Comparison of ENCODE assay signal across 8 cellular contexts in the genomic region with DNA sequence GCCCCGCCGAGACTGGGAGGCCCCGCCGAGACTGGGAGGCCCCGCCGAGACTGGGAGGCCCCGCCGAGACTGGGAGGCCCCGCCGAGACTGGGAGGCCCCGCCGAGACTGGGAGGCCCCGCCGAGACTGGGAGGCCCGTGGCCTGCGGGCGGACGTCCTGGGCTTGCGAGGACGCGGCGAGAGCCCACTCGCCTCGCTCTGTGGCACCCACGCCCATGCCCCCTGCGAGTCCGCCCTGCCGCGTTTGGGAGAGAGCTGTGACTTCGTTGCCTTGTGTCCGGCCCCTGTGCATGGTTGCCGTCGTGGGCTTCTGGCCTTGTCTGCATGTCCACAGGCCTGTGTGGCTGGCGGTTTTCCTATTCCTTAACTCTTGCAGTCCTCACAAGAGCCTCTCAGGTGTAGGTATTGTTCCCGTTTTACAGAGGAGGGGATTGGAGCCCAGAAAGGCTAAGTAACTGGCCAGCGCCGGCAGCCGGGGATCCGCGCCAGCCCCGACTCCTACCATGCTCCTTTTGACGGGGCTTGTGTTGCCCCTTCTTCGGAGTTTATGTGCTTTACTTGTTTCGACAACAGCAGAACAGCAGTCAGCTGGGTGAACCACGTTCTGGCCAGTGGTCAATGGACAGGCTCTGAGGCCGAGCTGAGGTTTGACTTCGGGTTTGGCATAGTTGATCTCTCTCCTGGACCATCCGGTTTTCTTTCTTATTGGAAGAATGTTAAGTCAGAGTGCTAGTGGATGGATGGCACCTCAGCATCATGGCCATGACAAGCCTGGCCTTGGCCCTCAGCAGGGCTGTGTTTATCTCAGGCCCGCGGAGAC. TPM values are rescaled to one million over a fixed set of nuclear protein-coding genes. Genes with fewer than 3 reads are reported as not detected.
DNase-seq lines count a peak whose midpoint lies in the region; ATAC-seq, FAIRE-seq and TF ChIP-seq lines count a peak whose summit lies in the region.

No MANE protein-coding gene starts in this region.

- intact Hi-C loops in Panc1 (cut with micrococcal nuclease; ENCODE audit: unreplicated experiment): no loop called here
- intact Hi-C loops in esophagus squamous epithelium (cut with DNase I): loop anchor here (5.0 kb wide), 1 partner anchor 35 kb away; no protein-coding TSS in a partner anchor
- intact Hi-C loops in pancreas (cut with DNase I): no loop called here

- no peaks in the 10 kb centered on the region for H3K9me3 ChIP-seq in ES-I3 (ENCODE audit: control insufficient read depth, insufficient read depth, low read length)
- no peaks in the 10 kb centered on the region for H3K9me3 ChIP-seq in Panc1 (ENCODE audit: control insufficient read depth, insufficient read depth, low read depth, low read length)
- H3K9me3 ChIP-seq in esophagus squamous epithelium: no peaks in the 10 kb centered on the region
- H3K9me3 ChIP-seq in pancreas: no peaks in the 10 kb centered on the region

- POLR2A ChIA-PET in Panc1 (lab: Charles Lee): interaction anchor here (0.7 kb wide), 1 partner anchor 74 kb away, joined by 3 read pairs; no protein-coding TSS in a partner anchor

- WGBS in esophagus squamous epithelium, 2 donors: 10 to 16% methylated on average over 12 to 16 of the region's 50 CpGs
- WGBS in pancreas, 2 donors: 1% methylated on average over 38 to 48 of the region's 50 CpGs

- peaks cover 4% of the 10 kb centered on the region for H3K36me3 ChIP-seq in ES-I3 (ENCODE audit: insufficient read depth, low read length)
- peaks cover 8% of the 10 kb centered on the region; the same call in 1 of the 2 replicates for H3K36me3 ChIP-seq in Panc1 (ENCODE audit: control insufficient read depth, insufficient read depth, low read length)
- peaks cover 0 to 9% (median 4%) of the 10 kb centered on the region in 3 donors for H3K36me3 ChIP-seq in esophagus squamous epithelium
- no peaks in the 10 kb centered on the region for H3K36me3 ChIP-seq in pancreas

- peak overlapping the region; percentile 95 for H3K27ac ChIP-seq in Panc1 (ENCODE audit: low read length)
- peak overlapping the region; percentile 94 to 99 (median 96) for H3K27ac ChIP-seq in esophagus squamous epithelium
- H3K27ac ChIP-seq in pancreas: peak overlapping the region in 3 of 4 donors; percentile 25 to 99 (median 47)

- no peak for DNase-seq in Panc1 (ENCODE audit: low read depth, low spot score)
- DNase-seq in esophagus squamous epithelium (lab: John Stamatoyannopoulos, UW): no peak
- DNase-seq in pancreas: peak in 4 of 6 donors; percentile 48 to 82 (median 62)
- DNase-seq in SW480 (ENCODE audit: low spot score): no peak
- DNase-seq in activated CD4-positive, CD25-positive, alpha-beta regulatory T cell (lab: John Stamatoyannopoulos, UW): no peak
- no peak for DNase-seq in kidney glomerular epithelial cell (lab: John Stamatoyannopoulos, UW)
- DNase-seq in iPS-NIHi11 (ENCODE audit: low spot score): no peak

- no peak for TF ChIP-seq POLR2A in esophagus squamous epithelium (IDR thresholded peaks at IDR 0.05)

- CTCF ChIA-PET in Panc1 (lab: Charles Lee): no interaction called here

- ATAC-seq in Panc1: no peak
- ATAC-seq in pancreas: no peak

- peak overlapping the region; percentile 60 for H3K9ac ChIP-seq in ES-I3 (ENCODE audit: low read depth, low read length)

- H3K4me1 ChIP-seq in ES-I3 (ENCODE audit: insufficient read depth, low read length) (peaks cover 11% of the 10 kb centered on the region), Panc1 (ENCODE audit: control insufficient read depth, insufficient read depth, low read length) (peaks cover 35% of the 10 kb centered on the region), esophagus squamous epithelium (peaks cover 41 to 64% (median 43%) of the 10 kb centered on the region in 3 donors), pancreas (peaks cover 22 to 33% (median 28%) of the 10 kb centered on the region in 3 donors)

- no TSS peak for BruUV-seq in Panc1 (replicated peaks; lab: Mats Ljungman, UMichigan)

- H3K27me3 ChIP-seq in Panc1 (ENCODE audit: control insufficient read depth, insufficient read depth, low read length) (no peaks in the 10 kb centered on the region), esophagus squamous epithelium (peaks cover 0 to 9% (median 0%) of the 10 kb centered on the region in 4 donors), pancreas (no peaks in the 10 kb centered on the region)

- TF ChIP-seq CTCF in Panc1 (IDR thresholded peaks at IDR 0.05): no peak
- TF ChIP-seq CTCF in esophagus squamous epithelium (IDR thresholded peaks at IDR 0.05): no peak
- no peak for TF ChIP-seq CTCF in pancreas (IDR thresholded peaks at IDR 0.05)

- FAIRE-seq in pancreas (lab: Jason Lieb, UNC): no peak

- in situ Hi-C loops in Panc1 (cut with HindIII; ENCODE audit: low pct_unique_long_range_greater_than_20kb, low sequenced_read_pairs): no loop called here

- H3K4me3 ChIP-seq in Panc1 (ENCODE audit: low read depth in 2 of 2, low read length in 2 of 2) (peak overlapping the region; percentile 82 to 96), esophagus squamous epithelium (peak overlapping the region; percentile 73 to 97 (median 82)), pancreas (peak overlapping the region; percentile 64 to 81 (median 78))

RNA-seq across cellular contexts. Expression of a gene that starts 0.7 kb away (rescaled TPM):
- total RNA-seq in Panc1 (2021; ENCODE audit: unreplicated experiment): 90.6 TPM
- polyA plus RNA-seq in Panc1 (2012; ENCODE audit: insufficient read length): 83.1 TPM
- total RNA-seq in esophagus squamous epithelium: 10 to 100 TPM; 11.7 to 30.6 (median 24.2) TPM
- total RNA-seq in pancreas: 10 to 100 TPM; 11.2 to 17.2 (median 13.1) TPM
- polyA plus RNA-seq in pancreas: 10 to 100 TPM; 15.6 to 39.3 TPM

RNA-seq across cellular contexts. Expression of a gene that starts 16.2 kb away (rescaled TPM):
- 81.8 TPM for total RNA-seq in Panc1 (2021; ENCODE audit: unreplicated experiment)
- polyA plus RNA-seq in Panc1 (2012; ENCODE audit: insufficient read length): 144 TPM
- 10 to 100 TPM; 35.7 to 54.0 (median 44.4) TPM for total RNA-seq in esophagus squamous epithelium
- total RNA-seq in pancreas: 10 to 100 TPM; 17.6 to 35.7 (median 27.9) TPM
- 100 to 1,000 TPM; 171 to 253 TPM for polyA plus RNA-seq in pancreas

RNA-seq across cellular contexts. Expression of a gene that starts 16.5 kb away (rescaled TPM):
- total RNA-seq in Panc1 (2021; ENCODE audit: unreplicated experiment): 21.8 TPM
- polyA plus RNA-seq in Panc1 (2012; ENCODE audit: insufficient read length): 44.2 TPM
- 1 to 10 TPM; 2.1 to 4.6 (median 3.8) TPM for total RNA-seq in esophagus squamous epithelium
- 1 to 10 TPM; 2.7 to 6.9 (median 5.6) TPM for total RNA-seq in pancreas
- polyA plus RNA-seq in pancreas: 10 to 100 TPM; 10.4 to 24.2 TPM

RNA-seq across cellular contexts. Expression of a gene that starts 38.7 kb away (rescaled TPM):
- total RNA-seq in Panc1 (2021; ENCODE audit: unreplicated experiment) (23.9 TPM), esophagus squamous epithelium (10 to 100 TPM; 16.9 to 26.3 (median 20.2) TPM), pancreas (10 to 100 TPM in 2 of 6 donors, 1 to 10 TPM in 4; 4.0 to 30.0 (median 9.1) TPM)
- polyA plus RNA-seq in Panc1 (2012; ENCODE audit: insufficient read length): 24.1 TPM
- 10 to 100 TPM; 33.4 to 36.6 TPM for polyA plus RNA-seq in pancreas

RNA-seq across cellular contexts. Expression of a gene that starts 39.7 kb away (rescaled TPM):
- total RNA-seq in Panc1 (2021; ENCODE audit: unreplicated experiment): 9.8 TPM
- polyA plus RNA-seq in Panc1 (2012; ENCODE audit: insufficient read length): 13.3 TPM
- 1 to 10 TPM in 2 of 4 donors, under 1 TPM in 2; 0.35 to 2.3 (median 1.2) TPM for total RNA-seq in esophagus squamous epithelium
- 1 to 10 TPM in 5 of 6 donors, under 1 TPM in 1; 0.98 to 2.0 (median 1.6) TPM for total RNA-seq in pancreas
- polyA plus RNA-seq in pancreas: 1 to 10 TPM; 5.4 to 7.3 TPM

Comparison
In these comparisons a context has a peak if more than half of its experiments do, and no peak if none do; other contexts are left out.
1. DNase-seq: peak in pancreas (4 of 6); none in Panc1 (single experiment), esophagus squamous epithelium (single experiment), SW480 (single experiment), activated CD4-positive, CD25-positive, alpha-beta regulatory T cell (0 of 4), kidney glomerular epithelial cell (single experiment) and iPS-NIHi11 (single experiment).
2. Peak in every context shown above with its lines, with median percentiles within 50 percentile points of each other: H3K27ac ChIP-seq and H3K4me3 ChIP-seq.